In the genomic region with DNA sequence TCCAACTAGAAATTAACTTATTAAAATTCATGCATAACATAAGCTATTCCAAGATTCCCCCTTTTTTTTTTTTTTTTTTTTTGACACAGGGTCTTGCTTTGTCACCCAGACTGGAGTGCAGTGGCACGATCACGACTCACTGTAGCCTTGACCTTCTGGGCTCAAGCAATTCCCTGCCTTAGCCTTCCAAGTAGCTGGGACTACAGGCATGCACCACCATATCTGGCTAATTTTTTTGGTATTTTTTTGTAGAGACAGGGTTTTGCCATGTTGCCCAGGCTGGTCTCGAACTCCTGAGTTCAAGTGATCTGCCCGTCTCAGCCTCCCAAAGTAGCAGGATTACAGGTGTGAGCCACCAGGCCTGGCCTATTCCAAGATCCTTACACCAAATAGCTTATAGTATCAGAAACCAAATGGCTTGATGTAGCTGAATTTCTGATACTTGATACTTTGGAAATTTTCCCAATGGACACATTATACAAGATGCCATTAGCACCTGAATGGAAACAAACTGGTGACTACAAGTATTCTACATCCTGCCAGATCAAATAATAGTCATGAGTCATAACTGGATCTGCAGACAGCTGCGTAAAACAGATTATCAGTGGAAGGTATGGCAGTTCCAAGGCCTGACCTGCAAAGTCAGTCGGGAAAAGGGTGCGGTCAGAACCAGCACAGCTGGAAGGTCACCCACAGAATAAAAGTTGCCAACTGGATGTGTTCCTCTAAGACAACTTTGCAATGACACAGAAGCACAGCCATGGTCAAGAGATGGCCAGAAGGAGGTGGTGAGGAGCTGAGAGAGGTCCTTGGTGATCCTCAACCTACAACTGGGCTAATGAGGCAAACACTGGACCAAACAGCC, we compare ENCODE assay signal across 1 cellular context.
TF ChIP-seq lines count a peak whose summit lies in the region.

No MANE protein-coding gene starts in this region.

TF ChIP-seq in HCT116, 20 proteins besides CTCF, POLR2A, EP300 and RAD21 (continued from another document):
- no peak for TF ChIP-seq ZBTB33 (IDR thresholded peaks at IDR 0.05; ENCODE audit: extremely low read depth, insufficient replicate concordance, low read length)
- no peak for TF ChIP-seq POLR2AphosphoS5 (IDR thresholded peaks at IDR 0.05; ENCODE audit: low read depth, low read length)
- no peak for TF ChIP-seq EZH2 (IDR thresholded peaks at IDR 0.05)
- peak; percentile 77 for TF ChIP-seq JUND (IDR thresholded peaks at IDR 0.05)
- no peak for TF ChIP-seq ELF1 (IDR thresholded peaks at IDR 0.05; ENCODE audit: borderline replicate concordance, low read depth)
- no peak for TF ChIP-seq SRF (IDR thresholded peaks at IDR 0.05; ENCODE audit: low read depth)
- TF ChIP-seq SIN3A (IDR thresholded peaks at IDR 0.05; ENCODE audit: low read depth) = no peak; the same call in 1 of the 2 replicates
- no peak for TF ChIP-seq EZH2phosphoT487 (IDR thresholded peaks at IDR 0.05; ENCODE audit: borderline replicate concordance)
- TF ChIP-seq EGR1 (IDR thresholded peaks at IDR 0.05; ENCODE audit: low read depth) = no peak
- TF ChIP-seq, protein P1, sequence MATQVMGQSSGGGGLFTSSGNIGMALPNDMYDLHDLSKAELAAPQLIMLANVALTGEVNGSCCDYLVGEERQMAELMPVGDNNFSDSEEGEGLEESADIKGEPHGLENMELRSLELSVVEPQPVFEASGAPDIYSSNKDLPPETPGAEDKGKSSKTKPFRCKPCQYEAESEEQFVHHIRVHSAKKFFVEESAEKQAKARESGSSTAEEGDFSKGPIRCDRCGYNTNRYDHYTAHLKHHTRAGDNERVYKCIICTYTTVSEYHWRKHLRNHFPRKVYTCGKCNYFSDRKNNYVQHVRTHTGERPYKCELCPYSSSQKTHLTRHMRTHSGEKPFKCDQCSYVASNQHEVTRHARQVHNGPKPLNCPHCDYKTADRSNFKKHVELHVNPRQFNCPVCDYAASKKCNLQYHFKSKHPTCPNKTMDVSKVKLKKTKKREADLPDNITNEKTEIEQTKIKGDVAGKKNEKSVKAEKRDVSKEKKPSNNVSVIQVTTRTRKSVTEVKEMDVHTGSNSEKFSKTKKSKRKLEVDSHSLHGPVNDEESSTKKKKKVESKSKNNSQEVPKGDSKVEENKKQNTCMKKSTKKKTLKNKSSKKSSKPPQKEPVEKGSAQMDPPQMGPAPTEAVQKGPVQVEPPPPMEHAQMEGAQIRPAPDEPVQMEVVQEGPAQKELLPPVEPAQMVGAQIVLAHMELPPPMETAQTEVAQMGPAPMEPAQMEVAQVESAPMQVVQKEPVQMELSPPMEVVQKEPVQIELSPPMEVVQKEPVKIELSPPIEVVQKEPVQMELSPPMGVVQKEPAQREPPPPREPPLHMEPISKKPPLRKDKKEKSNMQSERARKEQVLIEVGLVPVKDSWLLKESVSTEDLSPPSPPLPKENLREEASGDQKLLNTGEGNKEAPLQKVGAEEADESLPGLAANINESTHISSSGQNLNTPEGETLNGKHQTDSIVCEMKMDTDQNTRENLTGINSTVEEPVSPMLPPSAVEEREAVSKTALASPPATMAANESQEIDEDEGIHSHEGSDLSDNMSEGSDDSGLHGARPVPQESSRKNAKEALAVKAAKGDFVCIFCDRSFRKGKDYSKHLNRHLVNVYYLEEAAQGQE (IDR thresholded peaks at IDR 0.05; ENCODE audit: low read depth) = no peak
- no peak for TF ChIP-seq YY1 (IDR thresholded peaks at IDR 0.05; ENCODE audit: extremely low read depth, insufficient replicate concordance, low read depth, low read length)
- peak; percentile 77 for TF ChIP-seq SP1 (IDR thresholded peaks at IDR 0.05; ENCODE audit: low read depth)
- TF ChIP-seq FOSL1 (IDR thresholded peaks at IDR 0.05; ENCODE audit: low read depth) = peak; percentile 72
- no peak for TF ChIP-seq ZNF274 (IDR thresholded peaks at IDR 0.05; ENCODE audit: low read depth, low read length)
- TF ChIP-seq CEBPB (IDR thresholded peaks at IDR 0.05; ENCODE audit: low read depth) = peak; percentile 42; the same call in 1 of the 2 replicates
